1 cellular context compared by ENCODE assay signal in the genomic region with DNA sequence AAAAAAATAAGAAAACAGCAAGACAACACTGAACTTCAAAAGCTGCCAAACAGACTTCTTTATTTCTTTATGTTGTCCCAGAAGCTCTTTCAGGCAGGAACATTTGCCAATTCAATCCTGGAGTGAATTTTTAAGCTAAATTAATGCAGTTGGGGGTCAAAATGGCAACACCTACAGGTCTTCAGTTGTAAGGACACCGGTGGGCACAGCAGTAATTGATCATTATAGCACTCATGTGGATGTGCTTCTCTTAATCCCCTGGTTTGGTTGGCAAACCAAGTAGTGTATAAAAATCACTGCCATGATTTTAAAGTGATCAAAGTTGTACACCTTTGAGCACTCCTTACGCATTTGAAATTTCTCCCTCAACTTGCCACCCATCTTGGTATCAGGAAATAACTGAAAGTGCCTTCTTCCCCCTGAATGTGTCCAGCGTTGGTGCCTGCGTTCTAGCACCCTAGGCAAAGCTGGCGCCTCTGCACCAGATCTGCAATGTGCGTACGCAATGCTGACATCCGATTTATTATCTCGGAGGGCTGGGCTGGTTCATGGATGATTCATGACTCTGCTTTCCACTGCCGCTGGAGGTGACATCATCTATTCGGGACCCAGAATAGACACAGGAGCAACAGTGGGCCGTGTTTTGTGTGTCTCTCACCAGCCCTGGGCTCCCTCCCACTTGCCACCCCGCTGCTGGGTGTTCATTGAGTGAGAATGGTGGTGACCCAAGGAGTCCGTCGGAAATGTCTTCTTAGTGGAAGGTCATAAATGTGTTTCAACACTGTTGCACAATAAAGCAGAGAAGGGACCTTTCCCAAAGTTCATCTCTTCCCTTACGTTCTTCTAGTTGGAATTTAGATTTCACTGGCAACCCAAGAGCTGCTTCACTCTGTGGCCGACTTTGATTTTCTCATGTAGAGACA.
A peak's percentile ranks its signal among the peaks of the same experiment; 100 is the strongest.
TF ChIP-seq lines count a peak whose summit lies in the region.

No MANE protein-coding gene starts in this region.

TF ChIP-seq in K562, 482 proteins besides CTCF, POLR2A, EP300 and RAD21 (continued from another document and continues in another):
- TF ChIP-seq, protein P1, sequence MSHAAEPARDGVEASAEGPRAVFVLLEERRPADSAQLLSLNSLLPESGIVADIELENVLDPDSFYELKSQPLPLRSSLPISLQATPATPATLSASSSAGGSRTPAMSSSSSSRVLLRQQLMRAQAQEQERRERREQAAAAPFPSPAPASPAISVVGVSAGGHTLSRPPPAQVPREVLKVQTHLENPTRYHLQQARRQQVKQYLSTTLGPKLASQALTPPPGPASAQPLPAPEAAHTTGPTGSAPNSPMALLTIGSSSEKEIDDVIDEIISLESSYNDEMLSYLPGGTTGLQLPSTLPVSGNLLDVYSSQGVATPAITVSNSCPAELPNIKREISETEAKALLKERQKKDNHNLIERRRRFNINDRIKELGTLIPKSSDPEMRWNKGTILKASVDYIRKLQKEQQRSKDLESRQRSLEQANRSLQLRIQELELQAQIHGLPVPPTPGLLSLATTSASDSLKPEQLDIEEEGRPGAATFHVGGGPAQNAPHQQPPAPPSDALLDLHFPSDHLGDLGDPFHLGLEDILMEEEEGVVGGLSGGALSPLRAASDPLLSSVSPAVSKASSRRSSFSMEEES (CRISPR knock-in tag; IDR thresholded peaks at IDR 0.05): no peak
- TF ChIP-seq DPF2 (IDR thresholded peaks at IDR 0.05): peak; percentile 84; the same call in 1 of the 2 replicates
- no peak for TF ChIP-seq RBM22 (IDR thresholded peaks at IDR 0.05; ENCODE audit: low read depth, low read length, poor library complexity, severe bottlenecking)
- TF ChIP-seq, protein P2, sequence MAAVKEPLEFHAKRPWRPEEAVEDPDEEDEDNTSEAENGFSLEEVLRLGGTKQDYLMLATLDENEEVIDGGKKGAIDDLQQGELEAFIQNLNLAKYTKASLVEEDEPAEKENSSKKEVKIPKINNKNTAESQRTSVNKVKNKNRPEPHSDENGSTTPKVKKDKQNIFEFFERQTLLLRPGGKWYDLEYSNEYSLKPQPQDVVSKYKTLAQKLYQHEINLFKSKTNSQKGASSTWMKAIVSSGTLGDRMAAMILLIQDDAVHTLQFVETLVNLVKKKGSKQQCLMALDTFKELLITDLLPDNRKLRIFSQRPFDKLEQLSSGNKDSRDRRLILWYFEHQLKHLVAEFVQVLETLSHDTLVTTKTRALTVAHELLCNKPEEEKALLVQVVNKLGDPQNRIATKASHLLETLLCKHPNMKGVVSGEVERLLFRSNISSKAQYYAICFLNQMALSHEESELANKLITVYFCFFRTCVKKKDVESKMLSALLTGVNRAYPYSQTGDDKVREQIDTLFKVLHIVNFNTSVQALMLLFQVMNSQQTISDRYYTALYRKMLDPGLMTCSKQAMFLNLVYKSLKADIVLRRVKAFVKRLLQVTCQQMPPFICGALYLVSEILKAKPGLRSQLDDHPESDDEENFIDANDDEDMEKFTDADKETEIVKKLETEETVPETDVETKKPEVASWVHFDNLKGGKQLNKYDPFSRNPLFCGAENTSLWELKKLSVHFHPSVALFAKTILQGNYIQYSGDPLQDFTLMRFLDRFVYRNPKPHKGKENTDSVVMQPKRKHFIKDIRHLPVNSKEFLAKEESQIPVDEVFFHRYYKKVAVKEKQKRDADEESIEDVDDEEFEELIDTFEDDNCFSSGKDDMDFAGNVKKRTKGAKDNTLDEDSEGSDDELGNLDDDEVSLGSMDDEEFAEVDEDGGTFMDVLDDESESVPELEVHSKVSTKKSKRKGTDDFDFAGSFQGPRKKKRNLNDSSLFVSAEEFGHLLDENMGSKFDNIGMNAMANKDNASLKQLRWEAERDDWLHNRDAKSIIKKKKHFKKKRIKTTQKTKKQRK (IDR thresholded peaks at IDR 0.05; ENCODE audit: borderline replicate concordance, low read depth, low read length): no peak
- TF ChIP-seq ZNF274 (IDR thresholded peaks at IDR 0.05; ENCODE audit: borderline replicate concordance, low read depth, low read length): no peak
- TF ChIP-seq ZBTB33 (CRISPR knock-in tag; IDR thresholded peaks at IDR 0.05): no peak
- TF ChIP-seq KLF16 (IDR thresholded peaks at IDR 0.05): no peak
- no peak for TF ChIP-seq NELFE (IDR thresholded peaks at IDR 0.05; ENCODE audit: insufficient read depth, insufficient read length)
- TF ChIP-seq ZNF263 (CRISPR knock-in tag; IDR thresholded peaks at IDR 0.05; ENCODE audit: borderline replicate concordance): no peak
- TF ChIP-seq ZNF408 (CRISPR knock-in tag; IDR thresholded peaks at IDR 0.05; ENCODE audit: low read depth): no peak
- TF ChIP-seq ZNF311 (CRISPR knock-in tag; IDR thresholded peaks at IDR 0.05): no peak
- peak; percentile 67 for TF ChIP-seq ZNF584 (CRISPR knock-in tag; IDR thresholded peaks at IDR 0.05; ENCODE audit: low read depth)
- TF ChIP-seq IFI16 (CRISPR knock-in tag; IDR thresholded peaks at IDR 0.05): no peak
- TF ChIP-seq, protein P3, sequence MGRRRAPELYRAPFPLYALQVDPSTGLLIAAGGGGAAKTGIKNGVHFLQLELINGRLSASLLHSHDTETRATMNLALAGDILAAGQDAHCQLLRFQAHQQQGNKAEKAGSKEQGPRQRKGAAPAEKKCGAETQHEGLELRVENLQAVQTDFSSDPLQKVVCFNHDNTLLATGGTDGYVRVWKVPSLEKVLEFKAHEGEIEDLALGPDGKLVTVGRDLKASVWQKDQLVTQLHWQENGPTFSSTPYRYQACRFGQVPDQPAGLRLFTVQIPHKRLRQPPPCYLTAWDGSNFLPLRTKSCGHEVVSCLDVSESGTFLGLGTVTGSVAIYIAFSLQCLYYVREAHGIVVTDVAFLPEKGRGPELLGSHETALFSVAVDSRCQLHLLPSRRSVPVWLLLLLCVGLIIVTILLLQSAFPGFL (CRISPR knock-in tag; IDR thresholded peaks at IDR 0.05): no peak
- TF ChIP-seq SMARCE1 (IDR thresholded peaks at IDR 0.05): peak; percentile 72
- no peak for TF ChIP-seq GABPA (tag; conservative IDR thresholded peaks at IDR 0.05; ENCODE audit: low read depth)
- no peak for TF ChIP-seq ZNF239 (CRISPR knock-in tag; IDR thresholded peaks at IDR 0.05)
- TF ChIP-seq KAT8 (IDR thresholded peaks at IDR 0.05; ENCODE audit: low read depth): no peak
- TF ChIP-seq RNF2 (IDR thresholded peaks at IDR 0.05): no peak
- TF ChIP-seq STAT5B (CRISPR knock-in tag; IDR thresholded peaks at IDR 0.05): no peak
- TF ChIP-seq ZBTB5 (IDR thresholded peaks at IDR 0.05): no peak
- TF ChIP-seq ZNF354B (CRISPR knock-in tag; IDR thresholded peaks at IDR 0.05): no peak
- no peak for TF ChIP-seq XRCC5 (IDR thresholded peaks at IDR 0.05; ENCODE audit: low read depth, low read length)
- TF ChIP-seq CSDE1 (IDR thresholded peaks at IDR 0.05): no peak
- TF ChIP-seq, protein P4, sequence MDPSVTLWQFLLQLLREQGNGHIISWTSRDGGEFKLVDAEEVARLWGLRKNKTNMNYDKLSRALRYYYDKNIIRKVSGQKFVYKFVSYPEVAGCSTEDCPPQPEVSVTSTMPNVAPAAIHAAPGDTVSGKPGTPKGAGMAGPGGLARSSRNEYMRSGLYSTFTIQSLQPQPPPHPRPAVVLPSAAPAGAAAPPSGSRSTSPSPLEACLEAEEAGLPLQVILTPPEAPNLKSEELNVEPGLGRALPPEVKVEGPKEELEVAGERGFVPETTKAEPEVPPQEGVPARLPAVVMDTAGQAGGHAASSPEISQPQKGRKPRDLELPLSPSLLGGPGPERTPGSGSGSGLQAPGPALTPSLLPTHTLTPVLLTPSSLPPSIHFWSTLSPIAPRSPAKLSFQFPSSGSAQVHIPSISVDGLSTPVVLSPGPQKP (CRISPR knock-in tag; IDR thresholded peaks at IDR 0.05): no peak
- TF ChIP-seq, protein P5, sequence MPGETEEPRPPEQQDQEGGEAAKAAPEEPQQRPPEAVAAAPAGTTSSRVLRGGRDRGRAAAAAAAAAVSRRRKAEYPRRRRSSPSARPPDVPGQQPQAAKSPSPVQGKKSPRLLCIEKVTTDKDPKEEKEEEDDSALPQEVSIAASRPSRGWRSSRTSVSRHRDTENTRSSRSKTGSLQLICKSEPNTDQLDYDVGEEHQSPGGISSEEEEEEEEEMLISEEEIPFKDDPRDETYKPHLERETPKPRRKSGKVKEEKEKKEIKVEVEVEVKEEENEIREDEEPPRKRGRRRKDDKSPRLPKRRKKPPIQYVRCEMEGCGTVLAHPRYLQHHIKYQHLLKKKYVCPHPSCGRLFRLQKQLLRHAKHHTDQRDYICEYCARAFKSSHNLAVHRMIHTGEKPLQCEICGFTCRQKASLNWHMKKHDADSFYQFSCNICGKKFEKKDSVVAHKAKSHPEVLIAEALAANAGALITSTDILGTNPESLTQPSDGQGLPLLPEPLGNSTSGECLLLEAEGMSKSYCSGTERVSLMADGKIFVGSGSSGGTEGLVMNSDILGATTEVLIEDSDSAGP (CRISPR knock-in tag; IDR thresholded peaks at IDR 0.05): no peak
- TF ChIP-seq TBP (optimal IDR thresholded peaks at IDR 0.05; ENCODE audit: low read depth, low read length): no peak
- TF ChIP-seq TSC22D4 (tag; IDR thresholded peaks at IDR 0.05): no peak
- TF ChIP-seq ZBTB11 (CRISPR knock-in tag; IDR thresholded peaks at IDR 0.05): no peak
- TF ChIP-seq PHTF2 (CRISPR knock-in tag; IDR thresholded peaks at IDR 0.05): no peak
- no peak for TF ChIP-seq CHD1 (IDR thresholded peaks at IDR 0.05; ENCODE audit: low read length)
- peak; percentile 75; the same call in 1 of the 2 replicates for TF ChIP-seq BACH1 (tag; IDR thresholded peaks at IDR 0.05)
- TF ChIP-seq, protein P6, sequence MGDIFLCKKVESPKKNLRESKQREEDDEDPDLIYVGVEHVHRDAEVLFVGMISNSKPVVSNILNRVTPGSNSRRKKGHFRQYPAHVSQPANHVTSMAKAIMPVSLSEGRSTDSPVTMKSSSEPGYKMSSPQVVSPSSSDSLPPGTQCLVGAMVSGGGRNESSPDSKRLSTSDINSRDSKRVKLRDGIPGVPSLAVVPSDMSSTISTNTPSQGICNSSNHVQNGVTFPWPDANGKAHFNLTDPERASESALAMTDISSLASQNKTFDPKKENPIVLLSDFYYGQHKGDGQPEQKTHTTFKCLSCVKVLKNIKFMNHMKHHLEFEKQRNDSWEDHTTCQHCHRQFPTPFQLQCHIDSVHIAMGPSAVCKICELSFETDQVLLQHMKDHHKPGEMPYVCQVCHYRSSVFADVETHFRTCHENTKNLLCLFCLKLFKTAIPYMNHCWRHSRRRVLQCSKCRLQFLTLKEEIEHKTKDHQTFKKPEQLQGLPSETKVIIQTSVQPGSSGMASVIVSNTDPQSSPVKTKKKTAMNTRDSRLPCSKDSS (IDR thresholded peaks at IDR 0.05; ENCODE audit: low read depth, partially characterized antibody): no peak
- TF ChIP-seq SRSF3 (IDR thresholded peaks at IDR 0.05; ENCODE audit: insufficient read depth, low read length): no peak
